26 cellular contexts compared by ENCODE assay signal in the genomic region with DNA sequence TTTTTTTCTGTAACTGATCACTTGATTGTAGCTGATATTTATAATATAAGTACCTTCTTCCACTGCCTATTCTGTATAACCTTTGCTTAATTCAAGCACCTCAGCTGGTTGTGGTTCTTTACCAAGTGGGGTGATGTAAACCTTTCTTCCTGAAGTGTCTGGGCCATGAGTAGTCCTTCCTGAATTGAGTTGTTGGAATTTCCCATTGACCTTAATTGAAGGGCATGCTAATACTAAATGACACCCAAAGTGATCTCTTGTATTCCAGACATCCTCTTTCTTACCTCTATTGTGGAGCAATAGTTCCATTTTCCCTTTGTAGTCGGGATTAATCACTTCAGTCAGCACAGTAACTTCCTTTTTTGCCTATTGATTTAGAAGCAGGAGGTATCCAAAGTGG.
"Had no signal": no experiment of that assay in that cellular context is flagged by ENCODE, and none has a peak within 500 bp of the region (broad histone marks: within the 10 kb centered on the region; RNA-seq: fewer than 3 reads in every experiment).

No MANE protein-coding gene starts in this region.

- H3K4me1 ChIP-seq: ascending aorta had no signal

- DNase-seq: activated CD4-positive, alpha-beta memory T cell treated with anti-CD3 and anti-CD28 coated beads, Interleukin-2, amount 10 ng/mL, durations not matched to agents 7 days and 5 days; activated CD4-positive, alpha-beta T cell treated with anti-CD3 and anti-CD28 coated beads for 1 hour; activated CD4-positive, alpha-beta T cell treated with anti-CD3 and anti-CD28 coated beads for 4 hours; activated CD4-positive, alpha-beta T cell treated with anti-CD3 and anti-CD28 coated beads, Interleukin-2, amount 10 ng/mL, durations not matched to agents 7 days and 5 days; activated CD4-positive, alpha-beta T cell treated with anti-CD3 and anti-CD28 coated beads, Interleukin-2, amount 50 U/mL, for 4 hours; activated CD8-positive, alpha-beta memory T cell treated with anti-CD3 and anti-CD28 coated beads, Interleukin-2, amount 50 U/mL, for 48 hours; activated gamma-delta T cell; activated naive CD4-positive, alpha-beta T cell; activated naive CD4-positive, alpha-beta T cell treated with anti-CD3 and anti-CD28 coated beads, Interleukin-2, amount 10 ng/mL, durations not matched to agents 7 days and 5 days; activated naive CD8-positive, alpha-beta T cell treated with anti-CD3 and anti-CD28 coated beads, Interleukin-2, amount 10 ng/mL, durations not matched to agents 7 days and 5 days; activated T-cell treated with anti-CD3 and anti-CD28 coated beads for 4 hours; activated T-cell treated with anti-CD3 and anti-CD28 coated beads, Interleukin-2, amount 50 U/mL, for 24 hours; activated T-cell treated with anti-CD3 and anti-CD28 coated beads, Interleukin-2, amount 50 U/mL, for 72 hours; caudate nucleus; cortex of kidney; effector CD8-positive, alpha-beta T cell; esophagus squamous epithelium; head of caudate nucleus; hippocampal formation; T-helper 2 cell had no signal

- FAIRE-seq: colon, endometrium, frontal cortex had no signal

- H3K27ac ChIP-seq: ascending aorta, epithelial cell of prostate, esophagus squamous epithelium, VCaP had no signal

- H3K4me3 ChIP-seq: ascending aorta, esophagus squamous epithelium had no signal

- H3K27me3 ChIP-seq: ascending aorta, esophagus squamous epithelium had no signal

- H3K36me3 ChIP-seq: ascending aorta, esophagus squamous epithelium had no signal

- H3K9me3 ChIP-seq: ascending aorta, esophagus squamous epithelium had no signal
